In the genomic region with DNA sequence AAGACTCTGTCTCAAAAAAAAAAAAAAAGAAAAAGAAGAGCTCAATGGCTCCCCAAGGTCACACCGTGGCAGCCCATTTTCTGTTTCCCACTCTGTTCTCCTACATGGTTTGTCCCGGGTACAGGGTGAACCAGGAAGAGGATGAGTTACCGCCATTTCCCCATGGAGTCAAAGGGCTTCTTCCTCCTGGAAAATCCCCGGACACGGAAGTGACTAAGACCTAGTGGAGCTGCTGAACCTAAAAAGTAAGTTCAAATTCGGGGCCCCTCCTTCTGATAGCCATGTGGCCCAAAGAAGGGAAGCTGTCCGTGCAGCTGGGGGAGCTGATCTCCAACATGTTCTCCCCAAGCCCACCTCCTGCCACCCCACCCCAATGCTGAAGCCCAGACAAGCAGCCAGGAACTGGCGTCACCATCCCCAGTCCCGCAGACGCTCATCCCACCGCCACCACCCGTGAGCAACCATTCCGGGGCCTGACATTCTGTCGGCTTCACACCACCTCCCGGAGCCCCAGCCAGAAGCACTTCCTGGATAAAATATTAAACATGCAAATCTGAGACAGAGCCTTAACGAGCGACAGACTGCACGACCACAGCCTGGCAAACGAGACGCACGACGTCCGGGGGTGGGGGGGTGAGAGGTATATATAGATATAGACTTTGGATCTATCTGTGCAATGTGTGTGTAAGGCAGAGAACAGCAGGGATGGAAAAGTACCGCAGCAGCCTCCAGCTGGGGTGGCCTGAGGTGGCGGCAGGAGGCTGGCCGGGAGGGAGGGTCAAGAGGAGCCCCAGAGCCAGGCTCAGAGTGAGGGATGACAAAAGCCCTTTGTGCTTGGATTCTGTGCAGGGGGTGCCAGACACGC, we compare ENCODE assay signal across 13 cellular contexts. TPM values are rescaled to one million over a fixed set of nuclear protein-coding genes. Genes with fewer than 3 reads are reported as not detected.
DNase-seq lines count a peak whose midpoint lies in the region; ATAC-seq and TF ChIP-seq lines count a peak whose summit lies in the region.
"Had no signal": no experiment of that assay in that cellular context is flagged by ENCODE, and none has a peak within 500 bp of the region (broad histone marks: within the 10 kb centered on the region; RNA-seq: fewer than 3 reads in every experiment).

No MANE protein-coding gene starts in this region.

- ATAC-seq in HG02759 (IDR thresholded peaks at IDR 0.05; ENCODE audit: unreplicated experiment), result no peak

- WGBS in smooth muscle cell (ENCODE audit: low lambda C conversion rate), result 68% methylated on average over 27 of the region's 27 CpGs

- H3K27ac ChIP-seq in layer of hippocampus (ENCODE audit: low read depth, low read length) (peak overlapping the region; percentile 92), smooth muscle cell (ENCODE audit: low read depth) (no peak overlapping the region)
- H3K27ac ChIP-seq: SJSA1, tibial artery had no signal

- H4K20me1 ChIP-seq in smooth muscle cell (ENCODE audit: low read depth), result no peaks in the 10 kb centered on the region

- H3K9me3 ChIP-seq in smooth muscle cell (replicated peaks; ENCODE audit: low read depth), result no peaks in the 10 kb centered on the region
- H3K9me3 ChIP-seq: SJSA1, tibial artery had no signal

- H3K4me3 ChIP-seq in smooth muscle cell, result no peak overlapping the region
- H3K4me3 ChIP-seq: SJSA1, tibial artery had no signal

- H3K4me1 ChIP-seq in smooth muscle cell (ENCODE audit: low read depth), result peaks cover 7% of the 10 kb centered on the region
- H3K4me1 ChIP-seq: SJSA1 had no signal

- DNase-seq in HuH-7 (ENCODE audit: low spot score), result peak; percentile 74
- DNase-seq in anterior cingulate cortex (lab: John Stamatoyannopoulos, UW), result peak in 55 of 58 donors; percentile 17 to 85 (median 62)
- no peak for DNase-seq in smooth muscle cell (lab: John Stamatoyannopoulos, UW; ENCODE audit: unreplicated experiment)
- DNase-seq in NCI-H82 treated with DMSO at 0.1 percent for 48 hours (lab: John Stamatoyannopoulos, UW; ENCODE audit: unreplicated experiment), result no peak
- no peak for DNase-seq in NCI-H1105 (lab: John Stamatoyannopoulos, UW)
- DNase-seq: activated CD8-positive, alpha-beta memory T cell treated with anti-CD3 and anti-CD28 coated beads, Interleukin-2, amount 50 U/mL, for 4 hours; NCI-H510A treated with DMSO at 0.1 percent for 48 hours had no signal

- no peak overlapping the region for H3K4me2 ChIP-seq in smooth muscle cell

- no peaks in the 10 kb centered on the region for H3K27me3 ChIP-seq in layer of hippocampus (ENCODE audit: control insufficient read depth, insufficient read depth, low read length)
- H3K27me3 ChIP-seq in smooth muscle cell (ENCODE audit: low read depth), result peaks cover 4% of the 10 kb centered on the region

- H3K9ac ChIP-seq in smooth muscle cell (ENCODE audit: low read depth), result no peak overlapping the region

- H3K79me2 ChIP-seq in smooth muscle cell (ENCODE audit: low read depth), result no peaks in the 10 kb centered on the region

- H3K36me3 ChIP-seq in smooth muscle cell (ENCODE audit: low read depth), result no peaks in the 10 kb centered on the region
- H3K36me3 ChIP-seq: SJSA1, tibial artery had no signal

- H3F3A ChIP-seq in smooth muscle cell (ENCODE audit: low read depth), result no peaks in the 10 kb centered on the region

- H2AFZ ChIP-seq in smooth muscle cell (ENCODE audit: low read depth), result peak overlapping the region; percentile 18

- no peak for TF ChIP-seq CTCF in smooth muscle cell (IDR thresholded peaks at IDR 0.05; ENCODE audit: borderline replicate concordance, insufficient read depth, poor library complexity, severe bottlenecking)

RNA-seq across cellular contexts. Expression of a gene that starts 17.6 kb away (rescaled TPM):
- total RNA-seq in smooth muscle cell, result 0.85 and 1.6 TPM in 2 replicates
- polyA plus RNA-seq in smooth muscle cell, result 0.24 and 0.40 TPM in 2 replicates

RNA-seq across cellular contexts. Expression of a gene that starts 47.9 kb away (rescaled TPM):
- 11.2 and 12.4 TPM in 2 replicates for total RNA-seq in smooth muscle cell
- polyA plus RNA-seq in smooth muscle cell, result 4.6 and 8.1 TPM in 2 replicates

RNA-seq across cellular contexts. Expression of a gene that starts 51.4 kb away (rescaled TPM):
- total RNA-seq in smooth muscle cell, result 0.09 and 0.90 TPM in 2 replicates
- 0.16 and 0.72 TPM in 2 replicates for polyA plus RNA-seq in smooth muscle cell
- total RNA-seq: fibroblast of villous mesenchyme, SJSA1 had no signal
- polyA plus RNA-seq: CD8-positive, alpha-beta memory T cell had no signal

Comparison
In these comparisons a context has a peak if more than half of its experiments do, and no peak if none do; other contexts are left out.
1. DNase-seq: peak in HuH-7 (single experiment) and anterior cingulate cortex (55 of 58); none in smooth muscle cell (single experiment), NCI-H82 treated with DMSO at 0.1 percent for 48 hours (single experiment) and NCI-H1105 (single experiment).